18 cellular contexts compared by ENCODE assay signal in the genomic region with DNA sequence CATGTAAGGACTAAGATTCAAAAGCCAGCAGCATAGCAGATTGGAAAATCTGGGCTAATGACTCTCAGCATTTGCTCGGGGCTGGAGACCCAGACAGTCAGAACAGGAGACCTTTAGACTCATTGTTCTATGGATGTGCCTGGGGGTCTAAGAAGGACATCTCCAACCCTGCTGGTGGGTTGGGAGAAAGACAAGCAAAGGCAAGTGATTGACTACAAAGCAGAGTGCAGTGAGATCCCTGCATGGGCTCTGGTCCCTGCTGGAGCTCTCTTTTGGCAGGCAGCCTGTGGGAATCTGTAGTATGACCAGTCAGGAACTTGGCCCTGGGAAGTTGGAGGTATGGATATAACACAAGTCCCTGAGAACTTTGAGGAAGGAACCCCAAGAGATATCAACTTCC.
DNase-seq lines count a peak whose midpoint lies in the region; ATAC-seq, FAIRE-seq and TF ChIP-seq lines count a peak whose summit lies in the region.
"Had no signal": no experiment of that assay in that cellular context is flagged by ENCODE, and none has a peak within 500 bp of the region (broad histone marks: within the 10 kb centered on the region; RNA-seq: fewer than 3 reads in every experiment).

No MANE protein-coding gene starts in this region.

- H3K27me3 ChIP-seq in K562 (ENCODE audit: control insufficient read depth in 2 of 2, insufficient read depth in 2 of 2, low read length in 2 of 2): no peaks in the 10 kb centered on the region
- H3K27me3 ChIP-seq: Peyer's patch had no signal

- TF ChIP-seq RAD21 in K562 (CRISPR knock-in tag; conservative IDR thresholded peaks at IDR 0.05 in 1 of 2, IDR thresholded peaks at IDR 0.05 in 1 of 2): no peak

- H2AFZ ChIP-seq in K562 (ENCODE audit: low read depth, low read length): no peak overlapping the region

- H3K4me1 ChIP-seq in K562 (replicated peaks in 1 of 2; ENCODE audit: control insufficient read depth in 2 of 2, insufficient read depth in 2 of 2, low read length in 2 of 2): peaks cover 0 to 3% of the 10 kb centered on the region in 2 experiments; a peak in 3 of 5 replicates
- H3K4me1 ChIP-seq: HAP-1 had no signal

- no peak overlapping the region for H3K4me2 ChIP-seq in K562 (ENCODE audit: insufficient read depth, low read length)

- H3K4me3 Mint-ChIP-seq in type B pancreatic cell (no peak overlapping the region), MCF 10A (ENCODE audit: unreplicated experiment) (no peak overlapping the region)

- TF ChIP-seq CTCF in K562 (IDR thresholded peaks at IDR 0.05 in 2 of 3, conservative IDR thresholded peaks at IDR 0.05 in 1 of 3; ENCODE audit: insufficient read depth in 2 of 3, low read depth in 1 of 3, low read length in 3 of 3) (no peak), type B pancreatic cell (conservative IDR thresholded peaks at IDR 0.05) (peak; percentile 39), MCF 10A (IDR thresholded peaks at IDR 0.05; ENCODE audit: unreplicated experiment) (no peak)

- FAIRE-seq in K562 (lab: Jason Lieb, UNC): no peak

- ATAC-seq in K562 (0 out of 3 replicates have a peak, but pooled peaks have one; percentile 37), Right ventricle myocardium superior (ENCODE audit: poor library complexity) (no peak)

- DNase-seq in NCI-H526 (lab: John Stamatoyannopoulos, UW) (peak; percentile 79), NCI-H526 treated with DMSO at 0.1 percent for 48 hours (lab: John Stamatoyannopoulos, UW) (no peak), NAMALWA (ENCODE audit: low spot score) (peak; percentile 5), K562 (ENCODE audit: extremely low read depth in 1 of 4, low spot score in 3 of 4) (no peak), type B pancreatic cell (ENCODE audit: extremely low spot score, unreplicated experiment) (no peak), MCF 10A (ENCODE audit: unreplicated experiment) (no peak), Right ventricle myocardium superior (no peak)
- no peak for DNase-seq in stimulated activated CD4-positive, alpha-beta T cell treated with anti-CD3 and anti-CD28 coated beads, Interleukin-2, amount 100 ng/mL, for 48 hours
- DNase-seq: AML-193, DMS79, KBM-7, MV-4-11, NCI-H1417, NCI-H187 treated with DMSO at 0.1 percent for 48 hours, Peyer's patch had no signal

- POLR2A ChIA-PET in K562 (lab: Yijun Ruan, JAX): no interaction called here
- POLR2A ChIA-PET in MCF 10A (lab: Yijun Ruan, JAX): interaction anchor here (0.8 kb wide), 1 partner anchor 39 kb away, joined by 3 read pairs; no protein-coding TSS in a partner anchor

- no peak overlapping the region for H3K9ac ChIP-seq in K562 (ENCODE audit: insufficient read depth in 1 of 2, low read depth in 2 of 2, low read length in 2 of 2)

- H3K9me1 ChIP-seq in K562 (ENCODE audit: control insufficient read depth, insufficient read depth, low read length): no peaks in the 10 kb centered on the region

- no peak overlapping the region for H3K4me3 ChIP-seq in K562
- H3K4me3 ChIP-seq: HAP-1, Peyer's patch had no signal

- no peak overlapping the region for H3K27ac ChIP-seq in K562 (ENCODE audit: extremely low read depth, low read depth, low read length)
- H3K27ac ChIP-seq: 22Rv1, C4-2B, Peyer's patch had no signal

- in situ Hi-C loops in K562 (cut with MboI): no loop called here

- intact Hi-C loops in K562 (cut with micrococcal nuclease) (no loop called here), MCF 10A (cut with micrococcal nuclease) (no loop called here), Right ventricle myocardium superior (cut with DNase I) (no loop called here)

- CTCF ChIA-PET in K562 (lab: Yijun Ruan, JAX; ENCODE audit: low intra/inter-chr PET ratio): no interaction called here
- CTCF ChIA-PET in MCF 10A (lab: Yijun Ruan, JAX): interaction anchor here (0.7 kb wide), 1 partner anchor 346 kb away, joined by 3 read pairs; no protein-coding TSS in a partner anchor

- no peak for TF ChIP-seq EP300 in K562 (IDR thresholded peaks at IDR 0.05; ENCODE audit: low read length)

- no peaks in the 10 kb centered on the region for H4K20me1 ChIP-seq in K562 (replicated peaks; ENCODE audit: control insufficient read depth, insufficient read depth, low read length)

- no peaks in the 10 kb centered on the region for H3K9me3 ChIP-seq in K562 (replicated peaks; ENCODE audit: control insufficient read depth, insufficient read depth, low read depth, low read length)
- H3K9me3 ChIP-seq: HAP-1, Peyer's patch had no signal

- H3K36me3 Mint-ChIP-seq in type B pancreatic cell: no peaks in the 10 kb centered on the region
- H3K36me3 Mint-ChIP-seq in MCF 10A (ENCODE audit: insufficient read depth, unreplicated experiment): no peaks in the 10 kb centered on the region

- no peak for TF ChIP-seq POLR2A in K562 (conservative IDR thresholded peaks at IDR 0.05)

- WGBS in K562 (ENCODE audit: insufficient coverage, low coverage, missing lambda C conversion rate): 0% methylated on average over 1 of the region's 1 CpG

- no peak overlapping the region for H3K27ac Mint-ChIP-seq in type B pancreatic cell
- no peak overlapping the region for H3K27ac Mint-ChIP-seq in MCF 10A (ENCODE audit: low read depth, unreplicated experiment)

- H3K79me2 ChIP-seq in K562 (ENCODE audit: control insufficient read depth, insufficient read depth, low read length): no peaks in the 10 kb centered on the region

- H3K9me3 Mint-ChIP-seq in type B pancreatic cell (peaks cover 7% of the 10 kb centered on the region), MCF 10A (ENCODE audit: unreplicated experiment) (peaks cover 14% of the 10 kb centered on the region)

- H3K4me1 Mint-ChIP-seq in type B pancreatic cell (ENCODE audit: unreplicated experiment): peaks cover 30% of the 10 kb centered on the region
- H3K4me1 Mint-ChIP-seq in MCF 10A (ENCODE audit: insufficient read depth, unreplicated experiment): no peaks in the 10 kb centered on the region

- H3K27me3 Mint-ChIP-seq in type B pancreatic cell (no peaks in the 10 kb centered on the region), MCF 10A (ENCODE audit: insufficient read depth, unreplicated experiment) (no peaks in the 10 kb centered on the region)

- no peaks in the 10 kb centered on the region for H3K36me3 ChIP-seq in K562 (ENCODE audit: control insufficient read depth, insufficient read depth, low read length)
- H3K36me3 ChIP-seq: HAP-1, Peyer's patch had no signal

- no TSS peak for BruUV-seq in K562 (replicated peaks; lab: Mats Ljungman, UMichigan)
- BruUV-seq in MCF 10A (replicated peaks; lab: Mats Ljungman, UMichigan): no TSS peak

TF ChIP-seq in K562, 482 proteins besides CTCF, POLR2A, EP300 and RAD21:
- TF ChIP-seq FIP1L1 (IDR thresholded peaks at IDR 0.05; ENCODE audit: low read depth, low read length, poor library complexity, severe bottlenecking) (no peak), ZNF431 (CRISPR knock-in tag; IDR thresholded peaks at IDR 0.05) (no peak), ZNF23 (CRISPR knock-in tag; IDR thresholded peaks at IDR 0.05) (no peak), ZNF644 (tag; IDR thresholded peaks at IDR 0.05; ENCODE audit: low read depth) (no peak), NFATC3 (IDR thresholded peaks at IDR 0.05) (no peak), HCFC1 (IDR thresholded peaks at IDR 0.05; ENCODE audit: low read depth, low read length) (no peak), ZNF174 (CRISPR knock-in tag; IDR thresholded peaks at IDR 0.05) (no peak)

Comparison
In these comparisons a context has a peak if more than half of its experiments do, and no peak if none do; other contexts are left out.
1. DNase-seq: peak in NCI-H526 (2 of 2) and NAMALWA (single experiment); none in NCI-H526 treated with DMSO at 0.1 percent for 48 hours (single experiment), K562 (0 of 4), type B pancreatic cell (single experiment), MCF 10A (single experiment), Right ventricle myocardium superior (single experiment) and stimulated activated CD4-positive, alpha-beta T cell treated with anti-CD3 and anti-CD28 coated beads, Interleukin-2, amount 100 ng/mL, for 48 hours (0 of 2).